32 cellular contexts compared by ENCODE assay signal in genomic region chr13:54261856-54262255, GRCh38.
"Had no signal": no experiment of that assay in that cellular context is flagged by ENCODE, and none has a peak within 500 bp of the region (broad histone marks: within the 10 kb centered on the region; RNA-seq: fewer than 3 reads in every experiment).

No MANE protein-coding gene starts in this region.

- H3K27me3 Mint-ChIP-seq: activated B cell treated with CpG ODN at 0.5 μM for 24 hours; activated CD8-positive, alpha-beta T cell treated with anti-CD3 and anti-CD28 coated beads for 36 hours; activated naive CD8-positive, alpha-beta T cell; activated T-helper 17 cell treated with anti-CD3 and anti-CD28 coated beads, Interleukin-2, amount 50 U/mL, for 72 hours; central memory CD8-positive, alpha-beta T cell; dendritic cell treated with granulocyte-macrophage colony-stimulating factor and Interleukin-4, amounts not matched to agents 40 ng/mL and 50 ng/mL, for 4 days had no signal

- ATAC-seq: activated CD4-positive, CD25-positive, alpha-beta regulatory T cell treated with anti-CD3 and anti-CD28 coated beads, Interleukin-2, amount 50 U/mL, for 24 hours; activated CD8-positive, alpha-beta T cell treated with anti-CD3 and anti-CD28 coated beads for 36 hours; activated T-cell treated with anti-CD3 and anti-CD28 coated beads, Interleukin-2, amount 50 U/mL, for 4 hours; activated T-helper 17 cell treated with anti-CD3 and anti-CD28 coated beads, Interleukin-2, amount 50 U/mL, for 72 hours; foreskin keratinocyte; gastroesophageal sphincter; heart right ventricle had no signal

- H3K36me3 Mint-ChIP-seq: activated naive CD8-positive, alpha-beta T cell had no signal

- FAIRE-seq: astrocyte, bronchial epithelial cell, TTC549 had no signal

- H3K27ac Mint-ChIP-seq: activated B cell treated with CpG ODN at 0.5 μM for 24 hours; activated CD8-positive, alpha-beta T cell treated with anti-CD3 and anti-CD28 coated beads for 36 hours; activated naive CD8-positive, alpha-beta T cell; activated T-helper 17 cell treated with anti-CD3 and anti-CD28 coated beads, Interleukin-2, amount 50 U/mL, for 72 hours; dendritic cell treated with granulocyte-macrophage colony-stimulating factor and Interleukin-4, amounts not matched to agents 40 ng/mL and 50 ng/mL, for 4 days had no signal

- H3K4me3 ChIP-seq: coronary artery, dorsolateral prefrontal cortex, esophagus muscularis mucosa, gastroesophageal sphincter, heart right ventricle had no signal

- H3K36me3 ChIP-seq: brain microvascular endothelial cell, esophagus muscularis mucosa, gastroesophageal sphincter, heart right ventricle had no signal

- H3K9me3 ChIP-seq: esophagus muscularis mucosa, gastroesophageal sphincter had no signal

- H3K27ac ChIP-seq: brain microvascular endothelial cell, coronary artery, dorsolateral prefrontal cortex, esophagus muscularis mucosa, foreskin keratinocyte, gastroesophageal sphincter, heart right ventricle, VCaP had no signal

- H3K4me3 Mint-ChIP-seq: activated B cell treated with CpG ODN at 0.5 μM for 24 hours; activated CD8-positive, alpha-beta T cell treated with anti-CD3 and anti-CD28 coated beads for 36 hours; activated naive CD8-positive, alpha-beta T cell; activated T-cell treated with anti-CD3 and anti-CD28 coated beads, Interleukin-2, amount 50 U/mL, for 4 hours; activated T-helper 17 cell treated with anti-CD3 and anti-CD28 coated beads, Interleukin-2, amount 50 U/mL, for 72 hours; central memory CD8-positive, alpha-beta T cell; dendritic cell treated with granulocyte-macrophage colony-stimulating factor and Interleukin-4, amounts not matched to agents 40 ng/mL and 50 ng/mL, for 4 days had no signal

- DNase-seq: activated B cell treated with CpG ODN at 0.5 μM for 24 hours; activated CD4-positive, alpha-beta T cell treated with anti-CD3 and anti-CD28 coated beads for 48 hours; activated CD4-positive, alpha-beta T cell treated with anti-CD3 and anti-CD28 coated beads, Interleukin-2, amount 50 U/mL, for 1 hour; activated CD4-positive, alpha-beta T cell treated with anti-CD3 and anti-CD28 coated beads, Interleukin-2, amount 50 U/mL, for 48 hours; activated CD8-positive, alpha-beta memory T cell treated with anti-CD3 and anti-CD28 coated beads for 24 hours; activated CD8-positive, alpha-beta T cell treated with anti-CD3 and anti-CD28 coated beads for 36 hours; activated effector memory CD4-positive, alpha-beta T cell treated with Interleukin-2 at 50 U/mL for 16 hours; activated gamma-delta T cell treated with Interleukin-2 at 50 U/mL for 16 hours; activated naive CD4-positive, alpha-beta T cell treated with anti-CD3 and anti-CD28 coated beads, Interleukin-2, amount 50 U/mL, for 16 hours; activated naive CD4-positive, alpha-beta T cell treated with Interleukin-2 at 50 U/mL for 16 hours; activated T-cell treated with anti-CD3 and anti-CD28 coated beads, Interleukin-2, amount 50 U/mL, for 4 hours; amniotic stem cell; anterior cingulate cortex; brain microvascular endothelial cell; dorsolateral prefrontal cortex; effector memory CD4-positive, alpha-beta T cell; erythroblast; foreskin keratinocyte; heart right ventricle; T-helper 2 cell had no signal

- H3K4me1 Mint-ChIP-seq: activated B cell treated with CpG ODN at 0.5 μM for 24 hours; activated T-helper 17 cell treated with anti-CD3 and anti-CD28 coated beads, Interleukin-2, amount 50 U/mL, for 72 hours; central memory CD8-positive, alpha-beta T cell had no signal

- H3K4me1 ChIP-seq: esophagus muscularis mucosa, foreskin keratinocyte, gastroesophageal sphincter, heart right ventricle had no signal

- H3K27me3 ChIP-seq: brain microvascular endothelial cell, dorsolateral prefrontal cortex, esophagus muscularis mucosa, foreskin keratinocyte, gastroesophageal sphincter, heart right ventricle had no signal
